ENCODE assay signal across 6 cellular contexts in genomic region chr11:47557004-47557403, GRCh38. TPM values are rescaled to one million over a fixed set of nuclear protein-coding genes. Genes with fewer than 3 reads are reported as not detected.
"Had no signal": no experiment of that assay in that cellular context is flagged by ENCODE, and none has a peak within 500 bp of the region (broad histone marks: within the 10 kb centered on the region; RNA-seq: fewer than 3 reads in every experiment).

No MANE protein-coding gene starts in this region.

RNA-seq across cellular contexts. Expression of gene FAM180B, which starts 29.5 kb away (rescaled TPM):
- total RNA-seq: GM23248, GM23338, H1, H4, H7, HFFc6 had no signal
- polyA plus RNA-seq: GM23248, GM23338 had no signal
